Comparison of ENCODE assay signal across 13 cellular contexts in the genomic region with DNA sequence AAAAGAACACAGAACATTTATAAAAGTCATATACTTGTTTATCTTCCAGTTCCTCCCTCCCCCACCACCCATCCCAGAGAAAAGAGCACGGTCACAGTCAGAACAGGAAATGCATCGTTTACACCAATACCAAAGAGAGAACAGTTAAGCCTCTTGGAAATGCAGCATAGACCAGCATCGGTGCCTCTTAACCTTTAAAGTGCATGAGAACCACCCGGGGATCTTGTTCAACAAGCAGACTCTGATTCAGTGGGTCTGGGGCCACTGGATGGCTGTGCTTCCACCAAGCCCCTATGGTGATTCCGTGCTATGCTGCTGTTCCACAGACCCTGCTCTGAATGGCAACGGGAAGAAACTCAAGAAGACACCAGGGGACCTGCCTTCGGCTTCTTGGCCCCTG. TPM values are rescaled to one million over a fixed set of nuclear protein-coding genes. Genes with fewer than 3 reads are reported as not detected.
A peak's percentile ranks its signal among the peaks of the same experiment; 100 is the strongest.
DNase-seq lines count a peak whose midpoint lies in the region; ATAC-seq, FAIRE-seq and TF ChIP-seq lines count a peak whose summit lies in the region.
"Had no signal": no experiment of that assay in that cellular context is flagged by ENCODE, and none has a peak within 500 bp of the region (broad histone marks: within the 10 kb centered on the region; RNA-seq: fewer than 3 reads in every experiment).

No MANE protein-coding gene starts in this region.

- dilution Hi-C loops in keratinocyte (cut with MboI; ENCODE audit: extremely low pct_ligation_motif_present, low sequenced_read_pairs), result no loop called here

- no peaks in the 10 kb centered on the region for H4K20me1 ChIP-seq in keratinocyte (ENCODE audit: control insufficient read depth, extremely low read depth, insufficient read depth, low read length)

- H3K27me3 ChIP-seq in right atrium auricular region (no peaks in the 10 kb centered on the region), adipocyte (replicated peaks; ENCODE audit: control insufficient read depth, insufficient read depth, low read length) (no peaks in the 10 kb centered on the region), keratinocyte (ENCODE audit: control insufficient read depth, extremely low read depth, insufficient read depth, low read length) (no peaks in the 10 kb centered on the region), pancreas (no peaks in the 10 kb centered on the region)
- H3K27me3 ChIP-seq: BLaER1 treated with 17β-estradiol and CSF1 and Interleukin-3, amounts not matched to agents 10 nM and 100 nM had no signal

- WGBS in pancreas, 2 donors, result 75 to 82% methylated on average over 7 of the region's 7 CpGs

- FAIRE-seq in keratinocyte (lab: Jason Lieb, UNC) (no peak), pancreas (lab: Jason Lieb, UNC) (no peak), GM12892 (lab: Jason Lieb, UNC) (no peak)

- H3K36me3 ChIP-seq in right atrium auricular region, result no peaks in the 10 kb centered on the region
- peaks cover 52% of the 10 kb centered on the region for H3K36me3 ChIP-seq in adipocyte (ENCODE audit: control insufficient read depth, insufficient read depth, low read length, severe bottlenecking)
- H3K36me3 ChIP-seq in keratinocyte (ENCODE audit: control insufficient read depth in 2 of 2, extremely low read depth in 1 of 2, insufficient read depth in 2 of 2, low read length in 2 of 2), result no peaks in the 10 kb centered on the region
- H3K36me3 ChIP-seq in pancreas, result no peaks in the 10 kb centered on the region

- DNase-seq in right atrium auricular region (ENCODE audit: low spot score) (no peak), Right ventricle myocardium inferior (ENCODE audit: missing footprints) (no peak), adipocyte (ENCODE audit: low read depth) (peak; percentile 63), keratinocyte (ENCODE audit: low read depth, low spot score) (no peak), kidney glomerular epithelial cell (lab: John Stamatoyannopoulos, UW) (no peak), posterior vena cava (ENCODE audit: low spot score) (no peak), pancreas (no peak), GM12892 (ENCODE audit: insufficient read length) (no peak)
- DNase-seq: hypothalamus, NCI-H2107, SK-N-SH had no signal

- H3K9me3 ChIP-seq in right atrium auricular region, result no peaks in the 10 kb centered on the region
- no peaks in the 10 kb centered on the region for H3K9me3 ChIP-seq in adipocyte (ENCODE audit: control insufficient read depth, low read length)
- H3K9me3 ChIP-seq in keratinocyte (ENCODE audit: control insufficient read depth, low read depth, low read length), result no peaks in the 10 kb centered on the region
- no peaks in the 10 kb centered on the region for H3K9me3 ChIP-seq in pancreas
- H3K9me3 ChIP-seq: BLaER1 treated with 17β-estradiol and CSF1 and Interleukin-3, amounts not matched to agents 10 nM and 100 nM; SK-N-SH had no signal

- TF ChIP-seq CTCF in right atrium auricular region (IDR thresholded peaks at IDR 0.05) (no peak), keratinocyte (optimal IDR thresholded peaks at IDR 0.05 in 1 of 3, IDR thresholded peaks at IDR 0.05 in 1 of 3, conservative IDR thresholded peaks at IDR 0.05 in 1 of 3; ENCODE audit: extremely low read depth in 1 of 3, insufficient read depth in 2 of 3, low read length in 3 of 3) (no peak), pancreas (IDR thresholded peaks at IDR 0.05) (no peak)

- peak overlapping the region; percentile 66 for H3K4me2 ChIP-seq in keratinocyte (ENCODE audit: control insufficient read depth, extremely low read depth, insufficient read depth, low read depth, low read length)
- H3K4me2 ChIP-seq: SK-N-SH had no signal

- H3K27ac ChIP-seq in right atrium auricular region (peak overlapping the region; percentile 39), keratinocyte (ENCODE audit: control insufficient read depth, insufficient read depth, low read length) (peak overlapping the region; percentile 66), pancreas (no peak overlapping the region)
- H3K27ac ChIP-seq: VCaP had no signal

- no peak overlapping the region for H3K4me3 ChIP-seq in right atrium auricular region
- no peak overlapping the region for H3K4me3 ChIP-seq in adipocyte (ENCODE audit: low read length)
- H3K4me3 ChIP-seq in keratinocyte (ENCODE audit: control insufficient read depth in 2 of 3, extremely low read depth in 1 of 3, insufficient read depth in 2 of 3, low read depth in 1 of 3, low read length in 3 of 3), result no peak overlapping the region
- no peak overlapping the region for H3K4me3 ChIP-seq in pancreas
- H3K4me3 ChIP-seq: BLaER1 treated with 17β-estradiol and CSF1 and Interleukin-3, amounts not matched to agents 10 nM and 100 nM had no signal

- intact Hi-C loops in Right ventricle myocardium inferior (cut with DNase I), result loop anchor here (2.0 kb wide), 1 partner anchor 72 kb away; no protein-coding TSS in a partner anchor
- intact Hi-C loops in posterior vena cava (cut with DNase I), result no loop called here
- intact Hi-C loops in pancreas (cut with DNase I), result no loop called here

- TF ChIP-seq POLR2A in GM12892 (IDR thresholded peaks at IDR 0.05; ENCODE audit: low read depth, low read length), result no peak

- H3K4me1 ChIP-seq in right atrium auricular region, result peaks cover 0 to 9% of the 10 kb centered on the region in 2 donors
- no peaks in the 10 kb centered on the region for H3K4me1 ChIP-seq in adipocyte (ENCODE audit: control insufficient read depth, insufficient read depth, low read length)
- peaks cover 37% of the 10 kb centered on the region for H3K4me1 ChIP-seq in keratinocyte (ENCODE audit: control insufficient read depth, extremely low read depth, insufficient read depth, low read length)
- H3K4me1 ChIP-seq in pancreas, result no peaks in the 10 kb centered on the region

- no peaks in the 10 kb centered on the region for H3K9me1 ChIP-seq in keratinocyte (ENCODE audit: control insufficient read depth, extremely low read depth, insufficient read depth, low read length)

- ATAC-seq in Right ventricle myocardium inferior (no peak), pancreas (no peak)

- no peak overlapping the region for H2AFZ ChIP-seq in keratinocyte (ENCODE audit: control insufficient read depth, low read length)

- H3K79me2 ChIP-seq in keratinocyte (ENCODE audit: control insufficient read depth, insufficient read depth, low read length), result no peaks in the 10 kb centered on the region

- H3K9ac ChIP-seq in adipocyte (ENCODE audit: low read length) (no peak overlapping the region), keratinocyte (ENCODE audit: control insufficient read depth, extremely low read depth, insufficient read depth, low read length) (peak overlapping the region; percentile 29)
- H3K9ac ChIP-seq: BLaER1 treated with 17β-estradiol and CSF1 and Interleukin-3, amounts not matched to agents 10 nM and 100 nM; SK-N-SH had no signal

RNA-seq across cellular contexts. Expression of gene FAM89A, which starts 19.2 kb away (rescaled TPM):
- total RNA-seq in right atrium auricular region, result 10 to 100 TPM in 1 of 2 donors, 1 to 10 TPM in 1; 6.4 to 11.2 TPM
- 8.9 TPM for total RNA-seq in Right ventricle myocardium inferior
- polyA plus RNA-seq in keratinocyte, result 23.2 to 51.7 TPM (median 32.3 TPM) in 3 replicates
- 16.6 TPM for polyA plus RNA-seq in keratinocyte (2011; ENCODE audit: low read depth)
- polyA plus RNA-seq in keratinocyte (2011; cell fraction: cytosol; rRNA removed), result 31.0 and 43.8 TPM in 2 replicates
- polyA plus RNA-seq in keratinocyte (2011; cell fraction: nucleus; rRNA removed), result 13.1 and 14.0 TPM in 2 replicates
- polyA plus RNA-seq in keratinocyte (2012; ENCODE audit: low replicate concordance), result 14.4 and 52.2 TPM in 2 replicates
- polyA minus RNA-seq in keratinocyte, result 7.1 to 27.6 TPM (median 15.5 TPM) in 3 replicates
- 15.0 TPM for polyA minus RNA-seq in keratinocyte (2011; cell fraction: cytosol; rRNA and poly(A)+ RNA removed)
- 4.2 and 9.9 TPM in 2 replicates for polyA minus RNA-seq in keratinocyte (2011; cell fraction: nucleus; rRNA and poly(A)+ RNA removed)
- 10 to 100 TPM in 1 of 2 donors, 1 to 10 TPM in 1; 8.4 to 11.2 TPM for total RNA-seq in posterior vena cava
- 10 to 100 TPM in 1 of 6 donors, 1 to 10 TPM in 5; 6.6 to 10.2 (median 7.5) TPM for total RNA-seq in pancreas
- polyA plus RNA-seq in pancreas, result 1 to 10 TPM; 3.5 to 7.5 TPM
- 0.23 TPM for polyA plus RNA-seq in GM12892 (2012; ENCODE audit: missing spikeins)

RNA-seq across cellular contexts. Expression of gene ARV1, which starts 41.9 kb away (rescaled TPM):
- total RNA-seq in right atrium auricular region, result 10 to 100 TPM; 19.6 to 36.5 TPM
- total RNA-seq in Right ventricle myocardium inferior, result 17.3 TPM
- polyA plus RNA-seq in keratinocyte, result 20.7 to 38.1 TPM (median 30.7 TPM) in 3 replicates
- polyA plus RNA-seq in keratinocyte (2011; ENCODE audit: low read depth), result 9.6 TPM
- polyA plus RNA-seq in keratinocyte (2011; cell fraction: cytosol; rRNA removed), result 18.7 and 37.1 TPM in 2 replicates
- polyA plus RNA-seq in keratinocyte (2011; cell fraction: nucleus; rRNA removed), result 36.4 and 43.1 TPM in 2 replicates
- polyA plus RNA-seq in keratinocyte (2012; ENCODE audit: low replicate concordance), result 14.0 and 19.9 TPM in 2 replicates
- polyA minus RNA-seq in keratinocyte, result 3.7 to 12.9 TPM (median 11.0 TPM) in 3 replicates
- polyA minus RNA-seq in keratinocyte (2011; cell fraction: cytosol; rRNA and poly(A)+ RNA removed), result 12.1 TPM
- 5.2 and 12.8 TPM in 2 replicates for polyA minus RNA-seq in keratinocyte (2011; cell fraction: nucleus; rRNA and poly(A)+ RNA removed)
- total RNA-seq in posterior vena cava, result 10 to 100 TPM; 11.7 to 13.2 TPM
- total RNA-seq in pancreas, result 10 to 100 TPM in 1 of 6 donors, 1 to 10 TPM in 5; 7.4 to 11.0 (median 8.9) TPM
- polyA plus RNA-seq in pancreas, result 10 to 100 TPM; 17.8 to 20.1 TPM
- 21.6 TPM for polyA plus RNA-seq in GM12892 (2012; ENCODE audit: missing spikeins)

RNA-seq across cellular contexts. Expression of gene TTC13, which starts 42.2 kb away (rescaled TPM):
- total RNA-seq in right atrium auricular region (1 to 10 TPM; 3.9 to 5.5 TPM), Right ventricle myocardium inferior (6.7 TPM), posterior vena cava (10 to 100 TPM; 13.7 to 17.4 TPM), pancreas (10 to 100 TPM in 1 of 6 donors, 1 to 10 TPM in 5; 5.3 to 11.9 (median 8.2) TPM)
- polyA plus RNA-seq in keratinocyte (4.0 to 8.3 TPM (median 6.7 TPM) in 3 replicates), pancreas (10 to 100 TPM in 1 of 2 donors, 1 to 10 TPM in 1; 8.6 to 17.0 TPM)
- polyA plus RNA-seq in keratinocyte (2011; ENCODE audit: low read depth), result 13.7 TPM
- 1.9 and 2.8 TPM in 2 replicates for polyA plus RNA-seq in keratinocyte (2011; cell fraction: cytosol; rRNA removed)
- polyA plus RNA-seq in keratinocyte (2011; cell fraction: nucleus; rRNA removed), result 16.8 and 20.0 TPM in 2 replicates
- 3.9 and 9.1 TPM in 2 replicates for polyA plus RNA-seq in keratinocyte (2012; ENCODE audit: low replicate concordance)
- 3.9 to 14.7 TPM (median 5.6 TPM) in 3 replicates for polyA minus RNA-seq in keratinocyte
- polyA minus RNA-seq in keratinocyte (2011; cell fraction: cytosol; rRNA and poly(A)+ RNA removed), result 2.9 TPM
- 6.3 and 11.6 TPM in 2 replicates for polyA minus RNA-seq in keratinocyte (2011; cell fraction: nucleus; rRNA and poly(A)+ RNA removed)
- 13.1 TPM for polyA plus RNA-seq in GM12892 (2012; ENCODE audit: missing spikeins)

Comparison
In these comparisons a context has a peak if more than half of its experiments do, and no peak if none do; other contexts are left out.
1. H3K27ac ChIP-seq: peak in right atrium auricular region (2 of 2) and keratinocyte (single experiment); none in pancreas (0 of 4).